8 cellular contexts compared by ENCODE assay signal in genomic region chr2:101736861-101737291, GRCh38. TPM values are rescaled to one million over a fixed set of nuclear protein-coding genes. Genes with fewer than 3 reads are reported as not detected.
DNase-seq lines count a peak whose midpoint lies in the region; ATAC-seq, FAIRE-seq and TF ChIP-seq lines count a peak whose summit lies in the region.

No MANE protein-coding gene starts in this region.

- intact Hi-C loops in activated naive CD4-positive, alpha-beta T cell treated with anti-CD3 and anti-CD28 coated beads for 36 hours (cut with micrococcal nuclease), result loop anchor here (1.0 to 10.0 kb wide), 13 partner anchors 18 to 698 kb away; no protein-coding TSS in a partner anchor
- intact Hi-C loops in kidney (cut with DNase I), result no loop called here

- peaks cover 97% of the 10 kb centered on the region for H3K79me2 ChIP-seq in neural progenitor cell (ENCODE audit: low read depth)

- H3K4me1 ChIP-seq in adipocyte (ENCODE audit: control insufficient read depth, insufficient read depth, low read length), result peaks cover 56% of the 10 kb centered on the region
- H3K4me1 ChIP-seq in kidney (ENCODE audit: control insufficient read depth in 1 of 2, insufficient read depth in 1 of 2, low read depth in 1 of 2, low read length in 2 of 2), result peaks cover 7 to 18% of the 10 kb centered on the region in 2 donors
- H3K4me1 ChIP-seq in neural progenitor cell, result peaks cover 23% of the 10 kb centered on the region

- H3K27me3 ChIP-seq in adipocyte (replicated peaks; ENCODE audit: control insufficient read depth, insufficient read depth, low read length) (no peaks in the 10 kb centered on the region), layer of hippocampus (ENCODE audit: control insufficient read depth, insufficient read depth, low read length) (no peaks in the 10 kb centered on the region), neural progenitor cell (no peaks in the 10 kb centered on the region)

- CTCF ChIA-PET in activated naive CD4-positive, alpha-beta T cell treated with anti-CD3 and anti-CD28 coated beads for 36 hours (lab: Charles Lee), result interaction anchor here (0.8 to 1.6 kb wide), 4 partner anchors 16 to 42 kb away, joined by 3 to 7 read pairs (median 4); no protein-coding TSS in a partner anchor

- H3K4me2 ChIP-seq in neural progenitor cell, result no peak overlapping the region

- no peaks in the 10 kb centered on the region for H3K9me3 Mint-ChIP-seq in activated naive CD4-positive, alpha-beta T cell treated with anti-CD3 and anti-CD28 coated beads for 36 hours
- no peaks in the 10 kb centered on the region for H3K9me3 Mint-ChIP-seq in type B pancreatic cell
- peaks cover 5% of the 10 kb centered on the region for H3K9me3 Mint-ChIP-seq in neural progenitor cell

- no peak overlapping the region for H2AFZ ChIP-seq in neural progenitor cell (replicated peaks)

- peak overlapping the region; percentile 8 for H3K4me3 Mint-ChIP-seq in activated naive CD4-positive, alpha-beta T cell treated with anti-CD3 and anti-CD28 coated beads for 36 hours
- H3K4me3 Mint-ChIP-seq in type B pancreatic cell (no peak overlapping the region), neural progenitor cell (no peak overlapping the region)

- H3K27me3 Mint-ChIP-seq in activated naive CD4-positive, alpha-beta T cell treated with anti-CD3 and anti-CD28 coated beads for 36 hours (ENCODE audit: low read depth), result no peaks in the 10 kb centered on the region
- no peaks in the 10 kb centered on the region for H3K27me3 Mint-ChIP-seq in type B pancreatic cell
- H3K27me3 Mint-ChIP-seq in neural progenitor cell (ENCODE audit: insufficient read depth, low read depth), result no peaks in the 10 kb centered on the region

- H3K9me3 ChIP-seq in adipocyte (ENCODE audit: control insufficient read depth, low read length) (no peaks in the 10 kb centered on the region), kidney (ENCODE audit: control insufficient read depth in 1 of 2, low read length in 2 of 2) (no peaks in the 10 kb centered on the region), neural progenitor cell (ENCODE audit: low read depth) (no peaks in the 10 kb centered on the region)

- H3K9ac ChIP-seq in adipocyte (ENCODE audit: low read length) (no peak overlapping the region), kidney (ENCODE audit: low read length in 2 of 2) (no peak overlapping the region), neural progenitor cell (no peak overlapping the region)

- peak overlapping the region; percentile 89 for H3K27ac Mint-ChIP-seq in activated naive CD4-positive, alpha-beta T cell treated with anti-CD3 and anti-CD28 coated beads for 36 hours
- H3K27ac Mint-ChIP-seq in type B pancreatic cell, result peak overlapping the region; percentile 48
- no peak overlapping the region for H3K27ac Mint-ChIP-seq in neural progenitor cell

- FAIRE-seq in kidney (lab: Jason Lieb, UNC), result no peak

- H4K20me1 ChIP-seq in neural progenitor cell (ENCODE audit: low read depth), result peaks cover 95% of the 10 kb centered on the region

- peak overlapping the region; percentile 90 for H3K27ac ChIP-seq in layer of hippocampus (ENCODE audit: low read depth, low read length)
- no peak overlapping the region for H3K27ac ChIP-seq in kidney (ENCODE audit: low read depth in 2 of 2, low read length in 2 of 2)
- H3K27ac ChIP-seq in neural progenitor cell, result no peak overlapping the region

- H3K4me1 Mint-ChIP-seq in activated naive CD4-positive, alpha-beta T cell treated with anti-CD3 and anti-CD28 coated beads for 36 hours (ENCODE audit: low read depth), result peaks cover 90% of the 10 kb centered on the region
- H3K4me1 Mint-ChIP-seq in type B pancreatic cell (ENCODE audit: unreplicated experiment) (peaks cover 74% of the 10 kb centered on the region), neural progenitor cell (peaks cover 51% of the 10 kb centered on the region)

- H3K4me3 ChIP-seq in adipocyte (ENCODE audit: low read length), result peak overlapping the region; percentile 38
- H3K4me3 ChIP-seq in kidney (ENCODE audit: low read length in 2 of 2), result no peak overlapping the region
- H3K4me3 ChIP-seq in neural progenitor cell, result no peak overlapping the region

- no peaks in the 10 kb centered on the region for H3K36me3 ChIP-seq in adipocyte (ENCODE audit: control insufficient read depth, insufficient read depth, low read length, severe bottlenecking)
- H3K36me3 ChIP-seq in kidney (ENCODE audit: control insufficient read depth in 1 of 2, insufficient read depth in 2 of 2, low read length in 2 of 2), result no peaks in the 10 kb centered on the region
- H3K36me3 ChIP-seq in neural progenitor cell, result no peaks in the 10 kb centered on the region

- peak; percentile 77 for DNase-seq in activated naive CD4-positive, alpha-beta T cell treated with anti-CD3 and anti-CD28 coated beads for 36 hours
- DNase-seq in activated naive CD4-positive, alpha-beta T cell (lab: John Stamatoyannopoulos, UW), result no peak
- DNase-seq in adipocyte (ENCODE audit: low read depth) (peak; percentile 90), type B pancreatic cell (ENCODE audit: extremely low spot score, unreplicated experiment) (no peak), kidney (no peak), neural progenitor cell (ENCODE audit: low spot score) (no peak)

- no peak for ATAC-seq in HG03520 (IDR thresholded peaks at IDR 0.05; ENCODE audit: unreplicated experiment)

- peaks cover 13% of the 10 kb centered on the region for H3F3A ChIP-seq in neural progenitor cell (ENCODE audit: low read depth)

- no peak for TF ChIP-seq CTCF in type B pancreatic cell (conservative IDR thresholded peaks at IDR 0.05)
- TF ChIP-seq CTCF in kidney (IDR thresholded peaks at IDR 0.05; ENCODE audit: borderline replicate concordance, extremely low read depth, insufficient read depth), result no peak
- TF ChIP-seq CTCF in neural progenitor cell (IDR thresholded peaks at IDR 0.05), result no peak

- peaks cover 20% of the 10 kb centered on the region for H3K36me3 Mint-ChIP-seq in activated naive CD4-positive, alpha-beta T cell treated with anti-CD3 and anti-CD28 coated beads for 36 hours (ENCODE audit: low read depth)
- peaks cover 3% of the 10 kb centered on the region for H3K36me3 Mint-ChIP-seq in type B pancreatic cell
- H3K36me3 Mint-ChIP-seq in neural progenitor cell, result peaks cover 3% of the 10 kb centered on the region

RNA-seq across cellular contexts. Expression of gene MAP4K4, which starts 39.4 kb away (rescaled TPM):
- total RNA-seq in activated naive CD4-positive, alpha-beta T cell treated with anti-CD3 and anti-CD28 coated beads for 36 hours, result 100 to 1,000 TPM; 126 to 131 TPM
- total RNA-seq in type B pancreatic cell (ENCODE audit: low replicate concordance) (82.0 and 166 TPM in 2 replicates), kidney (62.8 TPM), neural progenitor cell (ENCODE audit: low replicate concordance) (91.9 and 99.2 TPM in 2 replicates)
- 8.4 TPM for polyA plus RNA-seq in kidney (ENCODE audit: insufficient read depth, low read depth, low replicate concordance)

Comparison
In these comparisons a context has a peak if more than half of its experiments do, and no peak if none do; other contexts are left out.
1. DNase-seq: peak in activated naive CD4-positive, alpha-beta T cell treated with anti-CD3 and anti-CD28 coated beads for 36 hours (single experiment) and adipocyte (single experiment); none in activated naive CD4-positive, alpha-beta T cell (0 of 4), type B pancreatic cell (single experiment), kidney (single experiment) and neural progenitor cell (single experiment).